ENCODE assay signal across 8 cellular contexts in genomic region chr2:38184964-38185603, GRCh38.
A peak's percentile ranks its signal among the peaks of the same experiment; 100 is the strongest.
DNase-seq lines count a peak whose midpoint lies in the region; ATAC-seq, FAIRE-seq and TF ChIP-seq lines count a peak whose summit lies in the region.

No MANE protein-coding gene starts in this region.

- peaks cover 11% of the 10 kb centered on the region for H3K36me3 Mint-ChIP-seq in natural killer cell treated with Interleukin-12 subunit alpha and Interleukin-12 subunit beta and Interleukin-15 and Interleukin-18, amount 100 ng/mL, for 72 hours

- no peak for FAIRE-seq in D721Med (lab: Jason Lieb, UNC)

- H3K27me3 Mint-ChIP-seq in natural killer cell treated with Interleukin-12 subunit alpha and Interleukin-12 subunit beta and Interleukin-15 and Interleukin-18, amount 100 ng/mL, for 72 hours: peaks cover 30 to 61% of the 10 kb centered on the region in 2 donors

- peak overlapping the region; percentile 34 for H3K4me3 Mint-ChIP-seq in natural killer cell treated with Interleukin-12 subunit alpha and Interleukin-12 subunit beta and Interleukin-15 and Interleukin-18, amount 100 ng/mL, for 72 hours

- TF ChIP-seq CTCF in D721Med (IDR thresholded peaks at IDR 0.05; ENCODE audit: insufficient read depth, missing control alignments): no peak

- ATAC-seq in GM18858 (IDR thresholded peaks at IDR 0.05; ENCODE audit: unreplicated experiment) (peak; percentile 96), HG02642 (IDR thresholded peaks at IDR 0.05; ENCODE audit: poor library complexity, unreplicated experiment) (peak; percentile 84)
- ATAC-seq in natural killer cell treated with Interleukin-12 subunit alpha and Interleukin-12 subunit beta and Interleukin-15 and Interleukin-18, amount 100 ng/mL, for 72 hours: peak; percentile 96

- peak overlapping the region; percentile 22 to 71 for H3K27ac Mint-ChIP-seq in natural killer cell treated with Interleukin-12 subunit alpha and Interleukin-12 subunit beta and Interleukin-15 and Interleukin-18, amount 100 ng/mL, for 72 hours

- peak; percentile 57 for DNase-seq in NCI-H226
- DNase-seq in natural killer cell treated with Interleukin-12 subunit alpha and Interleukin-12 subunit beta and Interleukin-15 and Interleukin-18, amount 100 ng/mL, for 72 hours (ENCODE audit: low spot score): peak; percentile 67
- DNase-seq in D721Med (ENCODE audit: insufficient read length, low spot score): no peak
- DNase-seq in NCI-H446 (lab: John Stamatoyannopoulos, UW): no peak
- no peak for DNase-seq in Ammon's horn (ENCODE audit: low spot score)
- no peak for DNase-seq in stimulated activated CD4-positive, alpha-beta T cell treated with anti-CD3 and anti-CD28 coated beads, Interleukin-15, amount 100 ng/mL, for 24 hours

- H3K9me3 Mint-ChIP-seq in natural killer cell treated with Interleukin-12 subunit alpha and Interleukin-12 subunit beta and Interleukin-15 and Interleukin-18, amount 100 ng/mL, for 72 hours: peaks cover 4% of the 10 kb centered on the region

- H3K4me1 Mint-ChIP-seq in natural killer cell treated with Interleukin-12 subunit alpha and Interleukin-12 subunit beta and Interleukin-15 and Interleukin-18, amount 100 ng/mL, for 72 hours (ENCODE audit: low read depth in 2 of 2): peaks cover 33 to 41% of the 10 kb centered on the region in 2 donors

Comparison
In these comparisons a context has a peak if more than half of its experiments do, and no peak if none do; other contexts are left out.
1. DNase-seq: peak in NCI-H226 (single experiment) and natural killer cell treated with Interleukin-12 subunit alpha and Interleukin-12 subunit beta and Interleukin-15 and Interleukin-18, amount 100 ng/mL, for 72 hours (single experiment); none in D721Med (single experiment), NCI-H446 (0 of 2), Ammon's horn (single experiment) and stimulated activated CD4-positive, alpha-beta T cell treated with anti-CD3 and anti-CD28 coated beads, Interleukin-15, amount 100 ng/mL, for 24 hours (single experiment).
2. Peak in every context shown above with its lines, with median percentiles within 50 percentile points of each other: ATAC-seq.